Comparison of ENCODE assay signal across 18 cellular contexts in genomic region chr12:45326358-45326971, GRCh38.
DNase-seq lines count a peak whose midpoint lies in the region; ATAC-seq, FAIRE-seq and TF ChIP-seq lines count a peak whose summit lies in the region.
"Had no signal": no experiment of that assay in that cellular context is flagged by ENCODE, and none has a peak within 500 bp of the region (broad histone marks: within the 10 kb centered on the region; RNA-seq: fewer than 3 reads in every experiment).

No MANE protein-coding gene starts in this region.

- no peak for TF ChIP-seq CTCF in cardiac muscle cell (IDR thresholded peaks at IDR 0.05; ENCODE audit: low read depth, low read length)
- no peak for TF ChIP-seq CTCF in right atrium auricular region (IDR thresholded peaks at IDR 0.05)
- TF ChIP-seq CTCF in ascending aorta (IDR thresholded peaks at IDR 0.05) = no peak
- TF ChIP-seq CTCF in gastrocnemius medialis (IDR thresholded peaks at IDR 0.05 in 4 of 5, conservative IDR thresholded peaks at IDR 0.05 in 1 of 5) = no peak

- H3K4me3 ChIP-seq in cardiac muscle cell (no peak overlapping the region), right atrium auricular region (no peak overlapping the region), ascending aorta (no peak overlapping the region), gastrocnemius medialis (no peak overlapping the region)
- H3K4me3 ChIP-seq: GM12878 had no signal

- peak; percentile 45 to 47 for ATAC-seq in gastrocnemius medialis
- no peak for ATAC-seq in SK-N-SH treated with all-trans-retinoic acid at 6 μM for 48 hours
- ATAC-seq in HG03432 (IDR thresholded peaks at IDR 0.05; ENCODE audit: unreplicated experiment) = no peak
- ATAC-seq: GM12878, HepG2 had no signal

- H3K9me3 ChIP-seq in cardiac muscle cell (ENCODE audit: low read depth) = no peaks in the 10 kb centered on the region
- no peaks in the 10 kb centered on the region for H3K9me3 ChIP-seq in right atrium auricular region
- H3K9me3 ChIP-seq in ascending aorta = no peaks in the 10 kb centered on the region
- no peaks in the 10 kb centered on the region for H3K9me3 ChIP-seq in gastrocnemius medialis

- H3K27me3 ChIP-seq in cardiac muscle cell (no peaks in the 10 kb centered on the region), right atrium auricular region (no peaks in the 10 kb centered on the region), ascending aorta (no peaks in the 10 kb centered on the region), gastrocnemius medialis (no peaks in the 10 kb centered on the region)

- peak; percentile 21 for FAIRE-seq in GM12892 (lab: Jason Lieb, UNC)
- FAIRE-seq: GM12878, HepG2, HTR-8/SVneo had no signal

- intact Hi-C loops in ascending aorta (cut with DNase I) = no loop called here
- intact Hi-C loops in gastrocnemius medialis (cut with DNase I; ENCODE audit: low total_unique reads) = no loop called here

- in situ Hi-C loops in gastrocnemius medialis (cut with MboI; ENCODE audit: low sequenced_read_pairs in 4 of 4) = no loop called here

- DNase-seq in cardiac muscle cell (ENCODE audit: low read depth in 1 of 2, low spot score in 1 of 2) (no peak), right atrium auricular region (ENCODE audit: low spot score) (no peak), GM12892 (ENCODE audit: insufficient read length) (no peak), ascending aorta (ENCODE audit: low spot score in 2 of 2) (no peak), gastrocnemius medialis (no peak), T-helper 1 cell (no peak)
- DNase-seq: ACHN; C1 segment of cervical spinal cord; Calu3; CD4-positive, alpha-beta T cell; DMS 273 treated with DMSO at 0.1 percent for 48 hours; GOT3; H9 had no signal

- peak overlapping the region; percentile 19 for H3K27ac ChIP-seq in cardiac muscle cell
- no peak overlapping the region for H3K27ac ChIP-seq in right atrium auricular region
- peak overlapping the region; percentile 8 to 41 for H3K27ac ChIP-seq in ascending aorta
- H3K27ac ChIP-seq in gastrocnemius medialis = peak overlapping the region; percentile 45 to 70 (median 68)

- TF ChIP-seq POLR2A in GM12892 (IDR thresholded peaks at IDR 0.05; ENCODE audit: low read depth, low read length) (no peak), gastrocnemius medialis (IDR thresholded peaks at IDR 0.05) (no peak)

- H3K4me1 ChIP-seq in cardiac muscle cell (ENCODE audit: low read depth) (peaks cover 13% of the 10 kb centered on the region), right atrium auricular region (peaks cover 0 to 16% of the 10 kb centered on the region in 2 donors), ascending aorta (peaks cover 4 to 27% of the 10 kb centered on the region in 2 donors), gastrocnemius medialis (peaks cover 83 to 91% of the 10 kb centered on the region in 2 donors)

- no peaks in the 10 kb centered on the region for H3K36me3 ChIP-seq in cardiac muscle cell
- no peaks in the 10 kb centered on the region for H3K36me3 ChIP-seq in right atrium auricular region
- no peaks in the 10 kb centered on the region for H3K36me3 ChIP-seq in ascending aorta
- peaks cover 0 to 5% of the 10 kb centered on the region in 2 donors for H3K36me3 ChIP-seq in gastrocnemius medialis

TF ChIP-seq in SK-N-SH treated with all-trans-retinoic acid at 6 μM for 48 hours, 23 proteins besides CTCF, POLR2A, EP300 and RAD21:
- no peak for TF ChIP-seq ZNF8 (CRISPR knock-in tag; IDR thresholded peaks at IDR 0.05)
- TF ChIP-seq PPARA (CRISPR knock-in tag; IDR thresholded peaks at IDR 0.05; ENCODE audit: borderline replicate concordance) = no peak
- TF ChIP-seq RARB (CRISPR knock-in tag; IDR thresholded peaks at IDR 0.05) = no peak
- no peak for TF ChIP-seq ISL1 (CRISPR knock-in tag; IDR thresholded peaks at IDR 0.05)
- no peak for TF ChIP-seq CSDC2 (CRISPR knock-in tag; IDR thresholded peaks at IDR 0.05)
- no peak for TF ChIP-seq ZNF70 (CRISPR knock-in tag; IDR thresholded peaks at IDR 0.05)
- no peak for TF ChIP-seq ESRRG (CRISPR knock-in tag; IDR thresholded peaks at IDR 0.05)
- no peak for TF ChIP-seq CSRNP3 (CRISPR knock-in tag; IDR thresholded peaks at IDR 0.05)
- TF ChIP-seq PATZ1 (CRISPR knock-in tag; IDR thresholded peaks at IDR 0.05; ENCODE audit: borderline replicate concordance) = no peak
- no peak for TF ChIP-seq POU6F1 (CRISPR knock-in tag; IDR thresholded peaks at IDR 0.05; ENCODE audit: borderline replicate concordance, low read depth)
- TF ChIP-seq ZFP30 (CRISPR knock-in tag; IDR thresholded peaks at IDR 0.05) = no peak
- no peak for TF ChIP-seq ZNF565 (CRISPR knock-in tag; conservative IDR thresholded peaks at IDR 0.05; ENCODE audit: low read depth)
- TF ChIP-seq TCF4 (CRISPR knock-in tag; IDR thresholded peaks at IDR 0.05; ENCODE audit: borderline replicate concordance) = no peak
- no peak for TF ChIP-seq ARNTL (CRISPR knock-in tag; IDR thresholded peaks at IDR 0.05; ENCODE audit: borderline replicate concordance, low read depth)
- TF ChIP-seq OSR1 (CRISPR knock-in tag; IDR thresholded peaks at IDR 0.05) = no peak

Comparison
In these comparisons a context has a peak if more than half of its experiments do, and no peak if none do; other contexts are left out.
1. H3K27ac ChIP-seq: peak in cardiac muscle cell (single experiment), ascending aorta (2 of 2) and gastrocnemius medialis (4 of 4); none in right atrium auricular region (0 of 2).
2. ATAC-seq: peak in gastrocnemius medialis (2 of 2); none in SK-N-SH treated with all-trans-retinoic acid at 6 μM for 48 hours (single experiment) and HG03432 (single experiment).